7 cellular contexts compared by ENCODE assay signal in genomic region chrX:78945186-78945912, GRCh38. TPM values are rescaled to one million over a fixed set of nuclear protein-coding genes. Genes with fewer than 3 reads are reported as not detected.
DNase-seq lines count a peak whose midpoint lies in the region; ATAC-seq and TF ChIP-seq lines count a peak whose summit lies in the region.

TSS of gene P2RY10 (plus strand) at chrX:78945391. CDS start at chrX:78960521, 15,130 bp downstream.

- peak in 4 of 5 donors; percentile 13 to 79 (median 30) for DNase-seq in T-helper 1 cell
- DNase-seq in natural killer cell = no peak
- DNase-seq in AML-193 (lab: John Stamatoyannopoulos, UW) = no peak
- DNase-seq in NCI-H2029 (lab: John Stamatoyannopoulos, UW) = no peak
- DNase-seq in NCI-H2171 (lab: John Stamatoyannopoulos, UW) = no peak

- H3K4me1 Mint-ChIP-seq in natural killer cell = peaks cover 45 to 52% of the 10 kb centered on the region in 2 donors

- TF ChIP-seq POLR2A in GM19193 (IDR thresholded peaks at IDR 0.05; ENCODE audit: extremely low read depth, insufficient read depth, insufficient read length) = peak; percentile 52

- no peak for TF ChIP-seq CTCF in natural killer cell (IDR thresholded peaks at IDR 0.05)

- H3K36me3 Mint-ChIP-seq in natural killer cell = no peaks in the 10 kb centered on the region

- ATAC-seq in HG02970 (IDR thresholded peaks at IDR 0.05; ENCODE audit: low FRiP score, unreplicated experiment) (peak; percentile 63), natural killer cell (peak; percentile 80 to 84 (median 83))

- peak within 1 kb of the TSS; percentile 88 for H3K4me3 Mint-ChIP-seq in natural killer cell

- H3K9me3 Mint-ChIP-seq in natural killer cell = no peaks in the 10 kb centered on the region

- intact Hi-C loops in natural killer cell (cut with micrococcal nuclease) = loop anchor here (1.0 to 10.0 kb wide), 3 partner anchors 199 to 314 kb away; partner anchors contain the start of genes GPR174 and RTL3

- H3K27me3 Mint-ChIP-seq in natural killer cell (ENCODE audit: low read depth in 2 of 2) = peaks cover 4 to 18% of the 10 kb centered on the region in 2 donors

- peak within 1 kb of the TSS; percentile 90 to 93 for H3K27ac Mint-ChIP-seq in natural killer cell

RNA-seq across cellular contexts. Expression of gene P2RY10, which starts in this region (rescaled TPM):
- total RNA-seq in natural killer cell = 10 to 100 TPM; 17.4 to 21.5 (median 19.7) TPM

Comparison
In these comparisons a context has a peak if more than half of its experiments do, and no peak if none do; other contexts are left out.
1. DNase-seq: peak in T-helper 1 cell (4 of 5); none in natural killer cell (single experiment), AML-193 (0 of 2), NCI-H2029 (single experiment) and NCI-H2171 (single experiment).